In the genomic region with DNA sequence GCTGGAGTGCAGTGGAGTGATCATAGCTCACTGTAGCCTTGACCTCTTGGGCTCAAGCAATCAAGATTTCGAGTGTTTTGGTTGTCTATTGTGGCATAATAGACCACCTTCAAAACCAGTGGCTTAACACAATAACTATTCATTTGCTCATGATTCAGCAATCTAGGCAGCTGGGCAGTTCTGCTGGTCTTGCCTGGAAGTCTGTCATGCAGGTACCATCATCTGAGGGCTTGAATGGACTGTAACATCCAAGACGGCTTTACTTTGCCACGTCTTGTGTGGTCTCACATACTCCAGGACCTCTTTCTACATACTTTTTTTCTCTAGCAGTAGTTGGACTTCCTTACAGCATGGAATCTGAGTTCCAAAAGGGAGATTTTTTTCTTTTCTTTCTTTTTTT, we compare ENCODE assay signal across 37 cellular contexts. TPM values are rescaled to one million over a fixed set of nuclear protein-coding genes. Genes with fewer than 3 reads are reported as not detected.
"Had no signal": no experiment of that assay in that cellular context is flagged by ENCODE, and none has a peak within 500 bp of the region (broad histone marks: within the 10 kb centered on the region; RNA-seq: fewer than 3 reads in every experiment).

No MANE protein-coding gene starts in this region.

- DNase-seq: activated B cell treated with CpG ODN at 0.5 μM for 24 hours; activated CD4-positive, alpha-beta memory T cell treated with anti-CD3 and anti-CD28 coated beads for 36 hours; activated CD4-positive, alpha-beta T cell treated with anti-CD3 and anti-CD28 coated beads for 4 hours; activated CD4-positive, alpha-beta T cell treated with anti-CD3 and anti-CD28 coated beads, Interleukin-2, amount 10 ng/mL, durations not matched to agents 24 days and 14 days; activated CD4-positive, alpha-beta T cell treated with anti-CD3 and anti-CD28 coated beads, Interleukin-2, amount 50 U/mL, for 1 hour; activated CD4-positive, alpha-beta T cell treated with anti-CD3 and anti-CD28 coated beads, Interleukin-2, amount 50 U/mL, for 4 hours; activated CD4-positive, CD25-positive, alpha-beta regulatory T cell treated with anti-CD3 and anti-CD28 coated beads, Interleukin-2, amount 50 U/mL, for 72 hours; activated CD8-positive, alpha-beta memory T cell treated with anti-CD3 and anti-CD28 coated beads, Interleukin-2, amount 50 U/mL, for 4 hours; activated CD8-positive, alpha-beta T cell treated with anti-CD3 and anti-CD28 coated beads for 36 hours; activated effector memory CD4-positive, alpha-beta T cell treated with anti-CD3 and anti-CD28 coated beads, Interleukin-2, amount 50 U/mL, for 16 hours; activated gamma-delta T cell treated with Interleukin-2 at 50 U/mL for 16 hours; activated naive CD4-positive, alpha-beta T cell; activated naive CD4-positive, alpha-beta T cell treated with anti-CD3 and anti-CD28 coated beads for 36 hours; activated naive CD4-positive, alpha-beta T cell treated with anti-CD3 and anti-CD28 coated beads, Interleukin-2, amount 50 U/mL, for 16 hours; activated naive CD8-positive, alpha-beta T cell treated with anti-CD3 and anti-CD28 coated beads for 36 hours; activated T-cell treated with anti-CD3 and anti-CD28 coated beads for 4 hours; activated T-cell treated with anti-CD3 and anti-CD28 coated beads, Interleukin-2, amount 50 U/mL, for 1 hour; activated T-cell treated with anti-CD3 and anti-CD28 coated beads, Interleukin-2, amount 50 U/mL, for 4 hours; activated T-cell treated with anti-CD3 and anti-CD28 coated beads, Interleukin-2, amount 50 U/mL, for 72 hours; adrenal gland; amniotic stem cell; aorta; body of pancreas; brain microvascular endothelial cell; central memory CD4-positive, alpha-beta T cell; SW 1271; T-helper 1 cell; T-helper 2 cell; T-helper 9 cell had no signal

- H3K36me3 ChIP-seq: adrenal gland, brain microvascular endothelial cell, breast epithelium had no signal

- H3K36me3 Mint-ChIP-seq: activated CD4-positive, alpha-beta memory T cell treated with anti-CD3 and anti-CD28 coated beads for 36 hours; activated naive CD4-positive, alpha-beta T cell treated with anti-CD3 and anti-CD28 coated beads, Interleukin-2, amount 50 U/mL, for 72 hours; activated naive CD8-positive, alpha-beta T cell treated with anti-CD3 and anti-CD28 coated beads for 36 hours had no signal

- H3K27ac ChIP-seq: adrenal gland, body of pancreas, brain microvascular endothelial cell, breast epithelium, VCaP had no signal

- H3K4me3 Mint-ChIP-seq: activated B cell treated with CpG ODN at 0.5 μM for 24 hours; activated CD4-positive, alpha-beta memory T cell treated with anti-CD3 and anti-CD28 coated beads for 36 hours; activated CD4-positive, alpha-beta T cell treated with anti-CD3 and anti-CD28 coated beads, Interleukin-2, amount 10 ng/mL, durations not matched to agents 24 days and 14 days; activated CD8-positive, alpha-beta T cell treated with anti-CD3 and anti-CD28 coated beads for 36 hours; activated naive CD4-positive, alpha-beta T cell treated with anti-CD3 and anti-CD28 coated beads for 36 hours; activated naive CD8-positive, alpha-beta T cell treated with anti-CD3 and anti-CD28 coated beads for 36 hours; activated T-cell treated with anti-CD3 and anti-CD28 coated beads, Interleukin-2, amount 50 U/mL, for 4 hours; activated T-cell treated with anti-CD3 and anti-CD28 coated beads, Interleukin-2, amount 50 U/mL, for 72 hours; activated T-helper 1 cell treated with anti-CD3 and anti-CD28 coated beads, Interleukin-12 subunit alpha, Interleukin-12 subunit beta, Interleukin-2, Interleukin-4 antibody, amounts not matched to agents 30 ng/mL and 10 ng/mL and 1 ng/mL, durations not matched to agents 14 hours and 24 hours and 36 hours; activated T-helper 17 cell treated with anti-CD3 and anti-CD28 coated beads, Interleukin-2, amount 50 U/mL, for 72 hours; T-helper 1 cell treated with Interleukin-12 subunit alpha and Interleukin-12 subunit beta and Interleukin-4 antibody, amounts not matched to agents 30 μg/mL and 1 μg/mL, for 36 hours; T-helper 2 cell treated with Interferon-gamma antibody and Interleukin-4, amounts not matched to agents 5 μg/mL and 100 μg/mL, for 36 hours had no signal

- H3K4me1 Mint-ChIP-seq: activated B cell treated with CpG ODN at 0.5 μM for 24 hours; activated CD4-positive, alpha-beta T cell treated with anti-CD3 and anti-CD28 coated beads, Interleukin-2, amount 10 ng/mL, durations not matched to agents 24 days and 14 days had no signal

- H3K9me3 Mint-ChIP-seq: activated B cell treated with CpG ODN at 0.5 μM for 24 hours; activated CD4-positive, alpha-beta memory T cell treated with anti-CD3 and anti-CD28 coated beads for 36 hours; activated CD4-positive, alpha-beta T cell treated with anti-CD3 and anti-CD28 coated beads, Interleukin-2, amount 10 ng/mL, durations not matched to agents 24 days and 14 days; activated CD8-positive, alpha-beta T cell treated with anti-CD3 and anti-CD28 coated beads for 36 hours; activated naive CD4-positive, alpha-beta T cell treated with anti-CD3 and anti-CD28 coated beads for 36 hours; activated naive CD8-positive, alpha-beta T cell treated with anti-CD3 and anti-CD28 coated beads for 36 hours; activated T-cell treated with anti-CD3 and anti-CD28 coated beads, Interleukin-2, amount 50 U/mL, for 4 hours; activated T-helper 1 cell treated with anti-CD3 and anti-CD28 coated beads, Interleukin-12 subunit alpha, Interleukin-12 subunit beta, Interleukin-2, Interleukin-4 antibody, amounts not matched to agents 30 ng/mL and 10 ng/mL and 1 ng/mL, durations not matched to agents 14 hours and 24 hours and 36 hours; activated T-helper 17 cell treated with anti-CD3 and anti-CD28 coated beads, Interleukin-2, amount 50 U/mL, for 72 hours; T-helper 1 cell treated with Interleukin-12 subunit alpha and Interleukin-12 subunit beta and Interleukin-4 antibody, amounts not matched to agents 30 μg/mL and 1 μg/mL, for 36 hours; T-helper 2 cell treated with Interferon-gamma antibody and Interleukin-4, amounts not matched to agents 5 μg/mL and 100 μg/mL, for 36 hours had no signal

- ATAC-seq: activated CD8-positive, alpha-beta T cell treated with anti-CD3 and anti-CD28 coated beads for 36 hours; activated naive CD4-positive, alpha-beta T cell treated with anti-CD3 and anti-CD28 coated beads, Interleukin-2, amount 50 U/mL, for 72 hours; activated T-cell treated with anti-CD3 and anti-CD28 coated beads, Interleukin-2, amount 50 U/mL, for 4 hours; activated T-cell treated with anti-CD3 and anti-CD28 coated beads, Interleukin-2, amount 50 U/mL, for 72 hours; activated T-helper 17 cell treated with anti-CD3 and anti-CD28 coated beads, Interleukin-2, amount 50 U/mL, for 72 hours; body of pancreas had no signal

- H3K9me3 ChIP-seq: adrenal gland, body of pancreas, breast epithelium had no signal

- H3K4me1 ChIP-seq: adrenal gland, body of pancreas, breast epithelium had no signal

- H3K27me3 ChIP-seq: body of pancreas, brain microvascular endothelial cell, breast epithelium had no signal

- H3K4me3 ChIP-seq: adrenal gland, body of pancreas, breast epithelium had no signal

- H3K27ac Mint-ChIP-seq: activated B cell treated with CpG ODN at 0.5 μM for 24 hours; activated CD4-positive, alpha-beta memory T cell treated with anti-CD3 and anti-CD28 coated beads for 36 hours; activated CD4-positive, alpha-beta T cell treated with anti-CD3 and anti-CD28 coated beads, Interleukin-2, amount 10 ng/mL, durations not matched to agents 24 days and 14 days; activated CD8-positive, alpha-beta T cell treated with anti-CD3 and anti-CD28 coated beads for 36 hours; activated naive CD4-positive, alpha-beta T cell treated with anti-CD3 and anti-CD28 coated beads for 36 hours; activated naive CD4-positive, alpha-beta T cell treated with anti-CD3 and anti-CD28 coated beads, Interleukin-2, amount 50 U/mL, for 72 hours; activated naive CD8-positive, alpha-beta T cell treated with anti-CD3 and anti-CD28 coated beads for 36 hours; activated T-cell treated with anti-CD3 and anti-CD28 coated beads, Interleukin-2, amount 50 U/mL, for 72 hours; activated T-helper 1 cell treated with anti-CD3 and anti-CD28 coated beads, Interleukin-12 subunit alpha, Interleukin-12 subunit beta, Interleukin-2, Interleukin-4 antibody, amounts not matched to agents 30 ng/mL and 10 ng/mL and 1 ng/mL, durations not matched to agents 14 hours and 24 hours and 36 hours; activated T-helper 17 cell treated with anti-CD3 and anti-CD28 coated beads, Interleukin-2, amount 50 U/mL, for 72 hours; T-helper 1 cell treated with Interleukin-12 subunit alpha and Interleukin-12 subunit beta and Interleukin-4 antibody, amounts not matched to agents 30 μg/mL and 1 μg/mL, for 36 hours; T-helper 2 cell treated with Interferon-gamma antibody and Interleukin-4, amounts not matched to agents 5 μg/mL and 100 μg/mL, for 36 hours had no signal

RNA-seq across cellular contexts. Expression of gene ANKRD29, which starts 13.2 kb away (rescaled TPM):
- total RNA-seq: activated B cell treated with CpG ODN at 0.5 μM for 24 hours; activated CD4-positive, alpha-beta memory T cell treated with anti-CD3 and anti-CD28 coated beads for 36 hours; activated CD4-positive, alpha-beta T cell treated with anti-CD3 and anti-CD28 coated beads, Interleukin-2, amount 10 ng/mL, durations not matched to agents 24 days and 14 days; activated CD8-positive, alpha-beta memory T cell treated with anti-CD3 and anti-CD28 coated beads for 36 hours; activated CD8-positive, alpha-beta T cell treated with anti-CD3 and anti-CD28 coated beads for 36 hours; activated naive CD4-positive, alpha-beta T cell treated with anti-CD3 and anti-CD28 coated beads for 36 hours; activated naive CD4-positive, alpha-beta T cell treated with anti-CD3 and anti-CD28 coated beads, Interleukin-2, amount 50 U/mL, for 72 hours; activated naive CD8-positive, alpha-beta T cell treated with anti-CD3 and anti-CD28 coated beads for 36 hours; activated T-cell treated with anti-CD3 and anti-CD28 coated beads, Interleukin-2, amount 50 U/mL, for 4 hours; activated T-cell treated with anti-CD3 and anti-CD28 coated beads, Interleukin-2, amount 50 U/mL, for 72 hours; activated T-helper 1 cell treated with anti-CD3 and anti-CD28 coated beads, Interleukin-12 subunit alpha, Interleukin-12 subunit beta, Interleukin-2, Interleukin-4 antibody, amounts not matched to agents 30 ng/mL and 10 ng/mL and 1 ng/mL, durations not matched to agents 14 hours and 24 hours and 36 hours; activated T-helper 17 cell treated with anti-CD3 and anti-CD28 coated beads, Interleukin-2, amount 50 U/mL, for 72 hours had no signal

RNA-seq across cellular contexts. Expression of gene LAMA3, which starts 13.4 kb away (rescaled TPM):
- total RNA-seq: activated B cell treated with CpG ODN at 0.5 μM for 24 hours; activated CD4-positive, alpha-beta T cell treated with anti-CD3 and anti-CD28 coated beads, Interleukin-2, amount 10 ng/mL, durations not matched to agents 24 days and 14 days; activated T-helper 1 cell treated with anti-CD3 and anti-CD28 coated beads, Interleukin-12 subunit alpha, Interleukin-12 subunit beta, Interleukin-2, Interleukin-4 antibody, amounts not matched to agents 30 ng/mL and 10 ng/mL and 1 ng/mL, durations not matched to agents 14 hours and 24 hours and 36 hours had no signal
